Comparison of ENCODE assay signal across 17 cellular contexts in genomic region chr5:62282951-62283446, GRCh38.
"Had no signal": no experiment of that assay in that cellular context is flagged by ENCODE, and none has a peak within 500 bp of the region (broad histone marks: within the 10 kb centered on the region; RNA-seq: fewer than 3 reads in every experiment).

No MANE protein-coding gene starts in this region.

- H3K4me3 ChIP-seq: ascending aorta, gastrocnemius medialis, heart right ventricle, lower lobe of right lung, tibial artery, vagina had no signal

- H3K9me3 Mint-ChIP-seq: activated B cell treated with CpG ODN at 0.5 μM for 24 hours had no signal

- H3K27ac Mint-ChIP-seq: activated B cell treated with CpG ODN at 0.5 μM for 24 hours, T-helper 17 cell had no signal

- H2AFZ ChIP-seq: parathyroid adenoma had no signal

- H3K9me3 ChIP-seq: ascending aorta, gastrocnemius medialis, heart right ventricle, lower lobe of right lung, neutrophil, tibial artery, vagina had no signal

- ATAC-seq: gastrocnemius medialis; heart right ventricle; left cardiac atrium; lower lobe of right lung; naive thymus-derived CD4-positive, alpha-beta T cell; T-helper 17 cell had no signal

- H3K4me1 ChIP-seq: ascending aorta, gastrocnemius medialis, heart right ventricle, lower lobe of right lung, parathyroid adenoma, tibial artery, vagina had no signal

- H3K4me3 Mint-ChIP-seq: activated B cell treated with CpG ODN at 0.5 μM for 24 hours; naive thymus-derived CD4-positive, alpha-beta T cell; T-helper 17 cell had no signal

- H3K27ac ChIP-seq: ascending aorta, gastrocnemius medialis, heart right ventricle, lower lobe of right lung, neutrophil, parathyroid adenoma, tibial artery, vagina had no signal

- H3K4me1 Mint-ChIP-seq: activated B cell treated with CpG ODN at 0.5 μM for 24 hours had no signal

- H3K79me2 ChIP-seq: parathyroid adenoma had no signal

- H3K27me3 ChIP-seq: ascending aorta, gastrocnemius medialis, heart right ventricle, neutrophil, tibial artery, vagina had no signal

- DNase-seq: activated B cell treated with CpG ODN at 0.5 μM for 24 hours; activated CD4-positive, alpha-beta T cell treated with anti-CD3 and anti-CD28 coated beads, Interleukin-2, amount 50 U/mL, for 1 hour; activated naive CD4-positive, alpha-beta T cell; activated T-cell treated with anti-CD3 and anti-CD28 coated beads, Interleukin-2, amount 50 U/mL, for 48 hours; gastrocnemius medialis; heart right ventricle; left cardiac atrium; lower lobe of right lung; naive thymus-derived CD4-positive, alpha-beta T cell; stimulated activated CD4-positive, alpha-beta T cell treated with anti-CD3 and anti-CD28 coated beads, Interleukin-2, amount 100 ng/mL, for 48 hours; stimulated activated naive CD4-positive, alpha-beta T cell; T-helper 17 cell; tibial artery had no signal

- H3K9ac ChIP-seq: parathyroid adenoma had no signal

- H3K36me3 ChIP-seq: ascending aorta, gastrocnemius medialis, heart right ventricle, lower lobe of right lung, neutrophil, tibial artery, vagina had no signal
